ENCODE assay signal across 17 cellular contexts in genomic region chr1:40838045-40838979, GRCh38. TPM values are rescaled to one million over a fixed set of nuclear protein-coding genes. Genes with fewer than 3 reads are reported as not detected.
DNase-seq lines count a peak whose midpoint lies in the region; ATAC-seq, FAIRE-seq and TF ChIP-seq lines count a peak whose summit lies in the region.
"Had no signal": no experiment of that assay in that cellular context is flagged by ENCODE, and none has a peak within 500 bp of the region (broad histone marks: within the 10 kb centered on the region; RNA-seq: fewer than 3 reads in every experiment).

No MANE protein-coding gene starts in this region.

- intact Hi-C loops in left ventricle myocardium superior (cut with micrococcal nuclease): no loop called here
- intact Hi-C loops in cardiac septum (cut with DNase I): loop anchor here (5.0 kb wide), 1 partner anchor 156 kb away; no protein-coding TSS in a partner anchor
- intact Hi-C loops in kidney (cut with DNase I): no loop called here
- intact Hi-C loops in testis (cut with DNase I; ENCODE audit: low total_unique reads): no loop called here

- peaks cover 3% of the 10 kb centered on the region; the same call in 1 of the 2 replicates for H3K36me3 Mint-ChIP-seq in WTC11

- H3K27me3 Mint-ChIP-seq in WTC11 (ENCODE audit: low read depth): no peaks in the 10 kb centered on the region

- DNase-seq in left ventricle myocardium superior (peak; percentile 28), cardiac septum (ENCODE audit: low spot score) (no peak), WTC11 (ENCODE audit: low spot score) (peak; percentile 73), kidney (peak; percentile 70), testis (peak; percentile 53), KG1 (lab: John Stamatoyannopoulos, UW) (no peak), hypothalamus (lab: John Stamatoyannopoulos, UW) (no peak), occipital lobe (lab: John Stamatoyannopoulos, UW) (no peak)
- DNase-seq: NCI-H1105, NCI-H1694 treated with DMSO at 0.1 percent for 48 hours, NCI-H2107, NCI-H345, NCI-H526, SIG-M5 had no signal

- H3K4me3 Mint-ChIP-seq in WTC11: no peak overlapping the region

- TF ChIP-seq POLR2A in testis (IDR thresholded peaks at IDR 0.05): no peak

- H3K4me3 ChIP-seq in kidney (ENCODE audit: low read length in 2 of 2) (no peak overlapping the region), testis (peak overlapping the region; percentile 9 to 39)

- no peaks in the 10 kb centered on the region for H3K36me3 ChIP-seq in kidney (ENCODE audit: control insufficient read depth in 1 of 2, insufficient read depth in 2 of 2, low read length in 2 of 2)
- no peaks in the 10 kb centered on the region for H3K36me3 ChIP-seq in testis (ENCODE audit: low read depth, missing control alignments)

- FAIRE-seq in kidney (lab: Jason Lieb, UNC): no peak
- FAIRE-seq: GM12892 had no signal

- no peak for ATAC-seq in left ventricle myocardium superior
- ATAC-seq in WTC11: peak; percentile 84

- CTCF ChIA-PET in WTC11 (lab: Charles Lee): interaction anchor here (0.9 to 3.0 kb wide), 3 partner anchors 11 to 64 kb away, joined by 3 to 16 read pairs (median 4); no protein-coding TSS in a partner anchor

- peaks cover 11% of the 10 kb centered on the region for H3K9me3 Mint-ChIP-seq in WTC11

- TF ChIP-seq CTCF in WTC11 (IDR thresholded peaks at IDR 0.05): no peak
- TF ChIP-seq CTCF in kidney (IDR thresholded peaks at IDR 0.05; ENCODE audit: borderline replicate concordance, extremely low read depth, insufficient read depth): no peak
- TF ChIP-seq CTCF in testis (IDR thresholded peaks at IDR 0.05): no peak

- no peaks in the 10 kb centered on the region for H3K27me3 ChIP-seq in testis

- H3K27ac ChIP-seq in kidney (ENCODE audit: low read depth in 2 of 2, low read length in 2 of 2) (no peak overlapping the region), testis (no peak overlapping the region)
- H3K27ac ChIP-seq: C4-2B had no signal

- WGBS in testis, 2 donors: 54 to 69% methylated on average over 28 to 60 of the region's 60 CpGs

- no peak overlapping the region for H3K27ac Mint-ChIP-seq in WTC11

- H3K9me3 ChIP-seq in kidney (ENCODE audit: control insufficient read depth in 1 of 2, low read length in 2 of 2) (no peaks in the 10 kb centered on the region), testis (no peaks in the 10 kb centered on the region)

- H3K4me1 ChIP-seq in kidney (ENCODE audit: control insufficient read depth in 1 of 2, insufficient read depth in 1 of 2, low read depth in 1 of 2, low read length in 2 of 2) (peaks cover 0 to 5% of the 10 kb centered on the region in 2 donors), testis (no peaks in the 10 kb centered on the region)

- H3K9ac ChIP-seq in kidney (ENCODE audit: low read length in 2 of 2): no peak overlapping the region

- peaks cover 6% of the 10 kb centered on the region for H3K4me1 Mint-ChIP-seq in WTC11

- POLR2A ChIA-PET in WTC11 (lab: Charles Lee): interaction anchor here (0.9 kb wide), 1 partner anchor 41 kb away, joined by 3 read pairs; no protein-coding TSS in a partner anchor

TF ChIP-seq in WTC11, 78 proteins besides CTCF, POLR2A, EP300 and RAD21 (continues in another document):
- no peak for TF ChIP-seq ATF2 (CRISPR knock-in tag; IDR thresholded peaks at IDR 0.05; ENCODE audit: borderline replicate concordance, low read depth)
- TF ChIP-seq SP1 (CRISPR knock-in tag; conservative IDR thresholded peaks at IDR 0.05): no peak
- TF ChIP-seq NFATC4 (CRISPR knock-in tag; IDR thresholded peaks at IDR 0.05): no peak
- no peak for TF ChIP-seq SOX15 (CRISPR knock-in tag; IDR thresholded peaks at IDR 0.05)
- TF ChIP-seq PRDM15 (CRISPR knock-in tag; IDR thresholded peaks at IDR 0.05): no peak
- TF ChIP-seq USF2 (CRISPR knock-in tag; IDR thresholded peaks at IDR 0.05): no peak
- no peak for TF ChIP-seq E2F1 (CRISPR knock-in tag; IDR thresholded peaks at IDR 0.05)
- no peak for TF ChIP-seq CREB1 (CRISPR knock-in tag; IDR thresholded peaks at IDR 0.05)
- TF ChIP-seq JAZF1 (CRISPR knock-in tag; IDR thresholded peaks at IDR 0.05): no peak

RNA-seq across cellular contexts. Expression of gene CITED4, which starts 23.9 kb away (rescaled TPM):
- 45.4 TPM for total RNA-seq in left ventricle myocardium superior
- 8.7 TPM for total RNA-seq in cardiac septum
- 22.3 to 24.6 TPM (median 23.9 TPM) in 3 replicates for total RNA-seq in WTC11 (2021)
- 78.6 TPM for total RNA-seq in kidney
- polyA plus RNA-seq in kidney (ENCODE audit: insufficient read depth, low read depth, low replicate concordance): 21.7 TPM
- 100 to 1,000 TPM in 1 of 2 donors, 10 to 100 TPM in 1; 79.0 to 124 TPM for total RNA-seq in testis
- 20.1 TPM for polyA plus RNA-seq in testis (ENCODE audit: insufficient read depth, low read depth, low replicate concordance)
- total RNA-seq in occipital lobe: 0.62 TPM

RNA-seq across cellular contexts. Expression of gene KCNQ4, which starts 54.7 kb away (rescaled TPM):
- total RNA-seq in left ventricle myocardium superior: 1.9 TPM
- total RNA-seq in cardiac septum: 3.6 TPM
- 3.3 to 4.0 TPM (median 3.6 TPM) in 3 replicates for total RNA-seq in WTC11 (2021)
- total RNA-seq in kidney: 1.2 TPM
- 0.65 TPM for polyA plus RNA-seq in kidney (ENCODE audit: insufficient read depth, low read depth, low replicate concordance)
- total RNA-seq in testis: 1 to 10 TPM; 1.4 to 2.4 TPM
- polyA plus RNA-seq in testis (ENCODE audit: insufficient read depth, low read depth, low replicate concordance): 2.3 TPM
- 1.7 TPM for total RNA-seq in occipital lobe
- total RNA-seq: A172 had no signal

Comparison
In these comparisons a context has a peak if more than half of its experiments do, and no peak if none do; other contexts are left out.
1. DNase-seq: peak in left ventricle myocardium superior (single experiment), WTC11 (single experiment), kidney (single experiment) and testis (single experiment); none in cardiac septum (single experiment), KG1 (single experiment), hypothalamus (0 of 51) and occipital lobe (single experiment).
2. H3K4me3 ChIP-seq: peak in testis (2 of 2); none in kidney (0 of 2).